ENCODE assay signal across 8 cellular contexts in the genomic region with DNA sequence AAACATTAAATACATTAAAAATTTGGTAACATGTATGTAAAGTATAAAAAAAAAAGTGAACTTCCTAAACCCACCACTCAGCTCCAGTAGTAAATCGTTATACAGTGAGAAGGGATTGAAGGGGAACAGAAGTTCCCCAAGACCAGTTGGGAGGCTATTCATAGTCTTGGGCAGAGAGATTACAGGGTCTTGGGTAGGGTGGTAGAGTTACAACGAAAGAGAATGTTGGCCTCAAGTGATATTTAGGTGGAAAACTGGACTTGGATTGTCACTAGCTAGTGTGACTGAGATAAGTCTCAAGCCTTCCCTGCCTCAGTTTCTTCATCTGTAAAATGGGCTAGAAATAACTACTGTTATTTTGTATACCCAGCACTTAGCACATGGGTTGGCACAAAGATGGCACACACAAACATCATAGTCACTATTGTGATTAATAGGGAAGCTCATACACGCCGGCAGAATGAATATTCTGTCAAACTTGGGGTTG. TPM values are rescaled to one million over a fixed set of nuclear protein-coding genes. Genes with fewer than 3 reads are reported as not detected.
DNase-seq lines count a peak whose midpoint lies in the region; ATAC-seq and TF ChIP-seq lines count a peak whose summit lies in the region.

No MANE protein-coding gene starts in this region.

- H3K4me1 Mint-ChIP-seq in activated T-cell treated with anti-CD3 and anti-CD28 coated beads, Interleukin-2, amount 50 U/mL, for 24 hours (ENCODE audit: low read depth): peaks cover 34% of the 10 kb centered on the region
- peaks cover 39% of the 10 kb centered on the region for H3K4me1 Mint-ChIP-seq in activated naive CD8-positive, alpha-beta T cell treated with anti-CD3 and anti-CD28 coated beads, Interleukin-2, amount 50 U/mL, for 24 hours

- peaks cover 38% of the 10 kb centered on the region for H3K36me3 Mint-ChIP-seq in activated T-cell treated with anti-CD3 and anti-CD28 coated beads, Interleukin-2, amount 50 U/mL, for 24 hours (ENCODE audit: low read depth)
- H3K36me3 Mint-ChIP-seq in activated naive CD8-positive, alpha-beta T cell treated with anti-CD3 and anti-CD28 coated beads, Interleukin-2, amount 50 U/mL, for 24 hours (ENCODE audit: low read depth): peaks cover 20% of the 10 kb centered on the region

- no peaks in the 10 kb centered on the region for H3K9me3 ChIP-seq in liver (ENCODE audit: control insufficient read depth in 4 of 4, low read length in 3 of 4)
- no peaks in the 10 kb centered on the region for H3K9me3 ChIP-seq in tibial nerve

- no peak for TF ChIP-seq RAD21 in liver (IDR thresholded peaks at IDR 0.05)

- H3K4me1 ChIP-seq in liver (ENCODE audit: control insufficient read depth in 4 of 4, insufficient read depth in 4 of 4, low read length in 3 of 4) (peaks cover 0 to 4% (median 3%) of the 10 kb centered on the region in 4 donors), tibial nerve (peaks cover 0 to 33% (median 9%) of the 10 kb centered on the region in 4 donors)

- H3K4me3 Mint-ChIP-seq in activated T-cell treated with anti-CD3 and anti-CD28 coated beads, Interleukin-2, amount 50 U/mL, for 24 hours: peak overlapping the region; percentile 79
- H3K4me3 Mint-ChIP-seq in activated naive CD8-positive, alpha-beta T cell treated with anti-CD3 and anti-CD28 coated beads, Interleukin-2, amount 50 U/mL, for 24 hours: peak overlapping the region; percentile 91

- H3K36me3 ChIP-seq in liver (ENCODE audit: control insufficient read depth in 4 of 4, insufficient read depth in 3 of 4, low read depth in 1 of 4, low read length in 3 of 4): no peaks in the 10 kb centered on the region
- H3K36me3 ChIP-seq in tibial nerve: peaks cover 0 to 4% (median 0%) of the 10 kb centered on the region in 3 donors

- DNase-seq in activated T-cell treated with anti-CD3 and anti-CD28 coated beads, Interleukin-2, amount 50 U/mL, for 24 hours: no peak
- DNase-seq in activated T-cell treated with anti-CD3 and anti-CD28 coated beads for 4 hours (no peak), tibial nerve (ENCODE audit: low spot score in 2 of 2) (no peak), LoVo (ENCODE audit: low spot score) (no peak)
- DNase-seq in activated naive CD8-positive, alpha-beta T cell treated with anti-CD3 and anti-CD28 coated beads, Interleukin-2, amount 50 U/mL, for 24 hours: no peak

- no peak for ATAC-seq in activated naive CD8-positive, alpha-beta T cell treated with anti-CD3 and anti-CD28 coated beads, Interleukin-2, amount 50 U/mL, for 24 hours
- ATAC-seq in HG03432 (IDR thresholded peaks at IDR 0.05; ENCODE audit: unreplicated experiment) (no peak), HG02970 (IDR thresholded peaks at IDR 0.05; ENCODE audit: low FRiP score, unreplicated experiment) (no peak)

- H3K9me3 Mint-ChIP-seq in activated T-cell treated with anti-CD3 and anti-CD28 coated beads, Interleukin-2, amount 50 U/mL, for 24 hours: no peaks in the 10 kb centered on the region
- no peaks in the 10 kb centered on the region for H3K9me3 Mint-ChIP-seq in activated naive CD8-positive, alpha-beta T cell treated with anti-CD3 and anti-CD28 coated beads, Interleukin-2, amount 50 U/mL, for 24 hours

- H3K27me3 Mint-ChIP-seq in activated T-cell treated with anti-CD3 and anti-CD28 coated beads, Interleukin-2, amount 50 U/mL, for 24 hours: no peaks in the 10 kb centered on the region
- H3K27me3 Mint-ChIP-seq in activated naive CD8-positive, alpha-beta T cell treated with anti-CD3 and anti-CD28 coated beads, Interleukin-2, amount 50 U/mL, for 24 hours: no peaks in the 10 kb centered on the region

- no peak for TF ChIP-seq EP300 in tibial nerve (IDR thresholded peaks at IDR 0.05)

- WGBS in liver: 43% methylated on average over 4 of the region's 4 CpGs
- WGBS in tibial nerve, 2 donors: 36 to 40% methylated on average over 4 of the region's 4 CpGs

- H3K27ac Mint-ChIP-seq in activated T-cell treated with anti-CD3 and anti-CD28 coated beads, Interleukin-2, amount 50 U/mL, for 24 hours: peak overlapping the region; percentile 89
- H3K27ac Mint-ChIP-seq in activated naive CD8-positive, alpha-beta T cell treated with anti-CD3 and anti-CD28 coated beads, Interleukin-2, amount 50 U/mL, for 24 hours: peak overlapping the region; percentile 87

- no peak for TF ChIP-seq POLR2A in tibial nerve (IDR thresholded peaks at IDR 0.05)

- no peak overlapping the region for H3K9ac ChIP-seq in liver (ENCODE audit: low read depth in 1 of 2, low read length in 2 of 2)

- H3K4me3 ChIP-seq in liver (ENCODE audit: low read depth in 1 of 3, low read length in 3 of 3): peak overlapping the region; percentile 56 to 100 (median 75)
- peak overlapping the region; percentile 57 to 99 (median 94) for H3K4me3 ChIP-seq in tibial nerve

- no peak for TF ChIP-seq CTCF in liver (IDR thresholded peaks at IDR 0.05; ENCODE audit: low read depth, low read length, missing input control)
- TF ChIP-seq CTCF in tibial nerve (IDR thresholded peaks at IDR 0.05): no peak

- H3K27me3 ChIP-seq in liver (ENCODE audit: control insufficient read depth in 4 of 4, insufficient read depth in 4 of 4, low read length in 3 of 4) (no peaks in the 10 kb centered on the region), tibial nerve (no peaks in the 10 kb centered on the region)

- H3K27ac ChIP-seq in liver (ENCODE audit: low read depth in 1 of 2, low read length in 2 of 2): no peak overlapping the region
- peak overlapping the region; percentile 95 to 98 (median 95) for H3K27ac ChIP-seq in tibial nerve

TF ChIP-seq in liver, 16 proteins besides CTCF, POLR2A, EP300 and RAD21:
- no peak for TF ChIP-seq RXRA (IDR thresholded peaks at IDR 0.05)
- no peak for TF ChIP-seq FOXA2 (IDR thresholded peaks at IDR 0.05)
- TF ChIP-seq, protein P1, sequence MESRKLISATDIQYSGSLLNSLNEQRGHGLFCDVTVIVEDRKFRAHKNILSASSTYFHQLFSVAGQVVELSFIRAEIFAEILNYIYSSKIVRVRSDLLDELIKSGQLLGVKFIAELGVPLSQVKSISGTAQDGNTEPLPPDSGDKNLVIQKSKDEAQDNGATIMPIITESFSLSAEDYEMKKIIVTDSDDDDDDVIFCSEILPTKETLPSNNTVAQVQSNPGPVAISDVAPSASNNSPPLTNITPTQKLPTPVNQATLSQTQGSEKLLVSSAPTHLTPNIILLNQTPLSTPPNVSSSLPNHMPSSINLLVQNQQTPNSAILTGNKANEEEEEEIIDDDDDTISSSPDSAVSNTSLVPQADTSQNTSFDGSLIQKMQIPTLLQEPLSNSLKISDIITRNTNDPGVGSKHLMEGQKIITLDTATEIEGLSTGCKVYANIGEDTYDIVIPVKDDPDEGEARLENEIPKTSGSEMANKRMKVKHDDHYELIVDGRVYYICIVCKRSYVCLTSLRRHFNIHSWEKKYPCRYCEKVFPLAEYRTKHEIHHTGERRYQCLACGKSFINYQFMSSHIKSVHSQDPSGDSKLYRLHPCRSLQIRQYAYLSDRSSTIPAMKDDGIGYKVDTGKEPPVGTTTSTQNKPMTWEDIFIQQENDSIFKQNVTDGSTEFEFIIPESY (IDR thresholded peaks at IDR 0.05): no peak
- TF ChIP-seq TAF1 (conservative IDR thresholded peaks at IDR 0.05): no peak
- no peak for TF ChIP-seq HNF4A (conservative IDR thresholded peaks at IDR 0.05)
- no peak for TF ChIP-seq JUND (IDR thresholded peaks at IDR 0.05)
- TF ChIP-seq HNF4G (IDR thresholded peaks at IDR 0.05): no peak
- no peak for TF ChIP-seq YY1 (IDR thresholded peaks at IDR 0.05)
- no peak for TF ChIP-seq FOXA1 (IDR thresholded peaks at IDR 0.05)
- no peak for TF ChIP-seq GABPA (IDR thresholded peaks at IDR 0.05 in 1 of 2, conservative IDR thresholded peaks at IDR 0.05 in 1 of 2)
- TF ChIP-seq EGR1 (IDR thresholded peaks at IDR 0.05; ENCODE audit: low read depth in 2 of 2): no peak
- TF ChIP-seq, protein P2, sequence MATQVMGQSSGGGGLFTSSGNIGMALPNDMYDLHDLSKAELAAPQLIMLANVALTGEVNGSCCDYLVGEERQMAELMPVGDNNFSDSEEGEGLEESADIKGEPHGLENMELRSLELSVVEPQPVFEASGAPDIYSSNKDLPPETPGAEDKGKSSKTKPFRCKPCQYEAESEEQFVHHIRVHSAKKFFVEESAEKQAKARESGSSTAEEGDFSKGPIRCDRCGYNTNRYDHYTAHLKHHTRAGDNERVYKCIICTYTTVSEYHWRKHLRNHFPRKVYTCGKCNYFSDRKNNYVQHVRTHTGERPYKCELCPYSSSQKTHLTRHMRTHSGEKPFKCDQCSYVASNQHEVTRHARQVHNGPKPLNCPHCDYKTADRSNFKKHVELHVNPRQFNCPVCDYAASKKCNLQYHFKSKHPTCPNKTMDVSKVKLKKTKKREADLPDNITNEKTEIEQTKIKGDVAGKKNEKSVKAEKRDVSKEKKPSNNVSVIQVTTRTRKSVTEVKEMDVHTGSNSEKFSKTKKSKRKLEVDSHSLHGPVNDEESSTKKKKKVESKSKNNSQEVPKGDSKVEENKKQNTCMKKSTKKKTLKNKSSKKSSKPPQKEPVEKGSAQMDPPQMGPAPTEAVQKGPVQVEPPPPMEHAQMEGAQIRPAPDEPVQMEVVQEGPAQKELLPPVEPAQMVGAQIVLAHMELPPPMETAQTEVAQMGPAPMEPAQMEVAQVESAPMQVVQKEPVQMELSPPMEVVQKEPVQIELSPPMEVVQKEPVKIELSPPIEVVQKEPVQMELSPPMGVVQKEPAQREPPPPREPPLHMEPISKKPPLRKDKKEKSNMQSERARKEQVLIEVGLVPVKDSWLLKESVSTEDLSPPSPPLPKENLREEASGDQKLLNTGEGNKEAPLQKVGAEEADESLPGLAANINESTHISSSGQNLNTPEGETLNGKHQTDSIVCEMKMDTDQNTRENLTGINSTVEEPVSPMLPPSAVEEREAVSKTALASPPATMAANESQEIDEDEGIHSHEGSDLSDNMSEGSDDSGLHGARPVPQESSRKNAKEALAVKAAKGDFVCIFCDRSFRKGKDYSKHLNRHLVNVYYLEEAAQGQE (IDR thresholded peaks at IDR 0.05): no peak
- TF ChIP-seq, protein P3, sequence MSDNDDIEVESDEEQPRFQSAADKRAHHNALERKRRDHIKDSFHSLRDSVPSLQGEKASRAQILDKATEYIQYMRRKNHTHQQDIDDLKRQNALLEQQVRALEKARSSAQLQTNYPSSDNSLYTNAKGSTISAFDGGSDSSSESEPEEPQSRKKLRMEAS (IDR thresholded peaks at IDR 0.05): no peak
- TF ChIP-seq NR2F2 (IDR thresholded peaks at IDR 0.05): no peak
- TF ChIP-seq, protein P4, sequence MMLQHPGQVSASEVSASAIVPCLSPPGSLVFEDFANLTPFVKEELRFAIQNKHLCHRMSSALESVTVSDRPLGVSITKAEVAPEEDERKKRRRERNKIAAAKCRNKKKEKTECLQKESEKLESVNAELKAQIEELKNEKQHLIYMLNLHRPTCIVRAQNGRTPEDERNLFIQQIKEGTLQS (IDR thresholded peaks at IDR 0.05): no peak
- no peak for TF ChIP-seq SP1 (IDR thresholded peaks at IDR 0.05)

RNA-seq across cellular contexts. Expression of a gene that starts 0.4 kb away (rescaled TPM):
- total RNA-seq in liver: 1 to 10 TPM; 6.4 to 9.4 TPM
- polyA plus RNA-seq in liver: 1 to 10 TPM; 1.5 to 3.4 TPM
- total RNA-seq in tibial nerve: 10 to 100 TPM; 26.7 to 45.0 (median 27.8) TPM

Comparison
In these comparisons a context has a peak if more than half of its experiments do, and no peak if none do; other contexts are left out.
1. H3K27ac ChIP-seq: peak in tibial nerve (4 of 4); none in liver (0 of 2).